ENCODE assay signal across 1 cellular context in the genomic region with DNA sequence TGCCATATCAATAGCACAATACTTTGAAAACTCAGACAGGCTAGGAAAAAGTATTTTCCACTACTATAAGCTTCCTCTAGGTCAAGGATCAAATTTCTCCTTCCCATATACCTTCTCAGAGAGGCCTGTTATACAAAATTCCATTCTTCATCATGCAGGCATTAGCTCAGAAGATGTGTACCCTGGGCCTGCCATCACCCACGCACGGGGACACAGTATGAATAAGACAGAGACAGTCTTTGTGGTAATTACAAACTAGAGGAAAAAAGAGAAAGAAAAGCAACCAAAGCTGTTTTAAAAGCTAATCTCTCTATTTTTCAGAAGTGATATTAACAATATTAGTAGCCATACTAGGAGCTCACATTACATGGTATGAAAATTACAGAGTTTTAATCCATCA.
TF ChIP-seq lines count a peak whose summit lies in the region.

No MANE protein-coding gene starts in this region.

TF ChIP-seq in H1, 55 proteins besides CTCF, POLR2A, EP300 and RAD21:
- TF ChIP-seq GABPA (IDR thresholded peaks at IDR 0.05; ENCODE audit: borderline replicate concordance, insufficient read depth, low read length) (no peak), HDAC2 (IDR thresholded peaks at IDR 0.05; ENCODE audit: borderline replicate concordance in 1 of 2, low read depth in 2 of 2, low read length in 2 of 2) (no peak), JUND (IDR thresholded peaks at IDR 0.05; ENCODE audit: low read length) (no peak), HDAC6 (IDR thresholded peaks at IDR 0.05; ENCODE audit: low read depth, low read length) (no peak), EGR1 (IDR thresholded peaks at IDR 0.05; ENCODE audit: borderline replicate concordance, low read depth, low read length) (no peak), CEBPB (IDR thresholded peaks at IDR 0.05; ENCODE audit: low read depth, low read length) (no peak)
- TF ChIP-seq, protein P1, sequence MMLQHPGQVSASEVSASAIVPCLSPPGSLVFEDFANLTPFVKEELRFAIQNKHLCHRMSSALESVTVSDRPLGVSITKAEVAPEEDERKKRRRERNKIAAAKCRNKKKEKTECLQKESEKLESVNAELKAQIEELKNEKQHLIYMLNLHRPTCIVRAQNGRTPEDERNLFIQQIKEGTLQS (IDR thresholded peaks at IDR 0.05; ENCODE audit: insufficient read depth, low read depth, low read length) = no peak
- TF ChIP-seq, protein P2, sequence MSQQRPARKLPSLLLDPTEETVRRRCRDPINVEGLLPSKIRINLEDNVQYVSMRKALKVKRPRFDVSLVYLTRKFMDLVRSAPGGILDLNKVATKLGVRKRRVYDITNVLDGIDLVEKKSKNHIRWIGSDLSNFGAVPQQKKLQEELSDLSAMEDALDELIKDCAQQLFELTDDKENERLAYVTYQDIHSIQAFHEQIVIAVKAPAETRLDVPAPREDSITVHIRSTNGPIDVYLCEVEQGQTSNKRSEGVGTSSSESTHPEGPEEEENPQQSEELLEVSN (IDR thresholded peaks at IDR 0.05) = no peak
TF ChIP-seq in H1: peak in this region for 0.
